1 cellular context compared by ENCODE assay signal in genomic region chr2:159155315-159155714, GRCh38.
TF ChIP-seq lines count a peak whose summit lies in the region.

No MANE protein-coding gene starts in this region.

TF ChIP-seq in SK-N-SH treated with all-trans-retinoic acid at 6 μM for 48 hours, 23 proteins besides CTCF, POLR2A, EP300 and RAD21 (continued from another document):
- TF ChIP-seq PPARA (CRISPR knock-in tag; IDR thresholded peaks at IDR 0.05; ENCODE audit: borderline replicate concordance): no peak
- no peak for TF ChIP-seq BACH2 (CRISPR knock-in tag; IDR thresholded peaks at IDR 0.05; ENCODE audit: borderline replicate concordance)
- TF ChIP-seq GLIS3 (CRISPR knock-in tag; IDR thresholded peaks at IDR 0.05): no peak
- no peak for TF ChIP-seq TCF4 (CRISPR knock-in tag; IDR thresholded peaks at IDR 0.05; ENCODE audit: borderline replicate concordance)
- no peak for TF ChIP-seq ZC3H10 (CRISPR knock-in tag; IDR thresholded peaks at IDR 0.05)
